In genomic region chr3:39727415-39727814, GRCh38 we compare ENCODE assay signal across 27 cellular contexts.
A peak's percentile ranks its signal among the peaks of the same experiment; 100 is the strongest.
DNase-seq lines count a peak whose midpoint lies in the region; ATAC-seq, FAIRE-seq and TF ChIP-seq lines count a peak whose summit lies in the region.
"Had no signal": no experiment of that assay in that cellular context is flagged by ENCODE, and none has a peak within 500 bp of the region (broad histone marks: within the 10 kb centered on the region; RNA-seq: fewer than 3 reads in every experiment).

No MANE protein-coding gene starts in this region.

- H3K4me3 ChIP-seq in K562: no peak overlapping the region
- no peak overlapping the region for H3K4me3 ChIP-seq in upper lobe of right lung
- H3K4me3 ChIP-seq: ascending aorta, colonic mucosa, MG63, PC-9, psoas muscle had no signal

- H3K9me1 ChIP-seq in K562 (ENCODE audit: control insufficient read depth, insufficient read depth, low read length): no peaks in the 10 kb centered on the region

- H3K9me3 ChIP-seq in K562 (replicated peaks; ENCODE audit: control insufficient read depth, insufficient read depth, low read depth, low read length) (no peaks in the 10 kb centered on the region), upper lobe of right lung (no peaks in the 10 kb centered on the region)
- H3K9me3 ChIP-seq: ascending aorta, colonic mucosa, MG63, psoas muscle had no signal

- H3K4me2 ChIP-seq in K562 (ENCODE audit: insufficient read depth, low read length): no peak overlapping the region
- H3K4me2 ChIP-seq: PC-9 had no signal

- H3K27ac ChIP-seq in K562 (ENCODE audit: extremely low read depth, low read depth, low read length) (no peak overlapping the region), upper lobe of right lung (no peak overlapping the region)
- H3K27ac ChIP-seq: ascending aorta, colonic mucosa, PC-9, psoas muscle had no signal

- FAIRE-seq in K562 (lab: Jason Lieb, UNC) (peak; percentile 71), RCC 7860 (lab: Jason Lieb, UNC) (no peak)

- no peak for TF ChIP-seq EP300 in K562 (IDR thresholded peaks at IDR 0.05; ENCODE audit: low read length)

- DNase-seq in AG09319 (ENCODE audit: extremely low read depth, low read depth): no peak
- peak; percentile 27 for DNase-seq in LHCN-M2 (ENCODE audit: low read depth)
- peak in 1 of 4 experiments; percentile 23 for DNase-seq in K562 (ENCODE audit: extremely low read depth in 1 of 4, low spot score in 3 of 4)
- peak; percentile 31 for DNase-seq in iPS-NIHi7 (ENCODE audit: extremely low spot score)
- no peak for DNase-seq in NCI-H187 treated with DMSO at 0.1 percent for 48 hours (lab: John Stamatoyannopoulos, UW)
- DNase-seq in upper lobe of right lung: no peak
- no peak for DNase-seq in RCC 7860 (ENCODE audit: low spot score)
- DNase-seq: activated CD4-positive, alpha-beta T cell treated with anti-CD3 and anti-CD28 coated beads for 4 hours; activated CD8-positive, alpha-beta T cell treated with anti-CD3 and anti-CD28 coated beads, Interleukin-2, amount 10 ng/mL, durations not matched to agents 7 days and 5 days; C1 segment of cervical spinal cord; colonic mucosa; effector CD8-positive, alpha-beta T cell; GDM1; head of caudate nucleus; kidney glomerular epithelial cell; MG63; natural killer cell; NCI-H2029; NK-92 treated with Interleukin-12 subunit alpha and Interleukin-12 subunit beta, amount 100 ng/mL, for 24 hours; occipital lobe; PC-9; psoas muscle; stimulated activated CD4-positive, alpha-beta T cell treated with anti-CD3 and anti-CD28 coated beads, Interleukin-15, amount 100 ng/mL, for 24 hours; stimulated activated CD4-positive, alpha-beta T cell treated with anti-CD3 and anti-CD28 coated beads, Interleukin-4, amount 100 ng/mL, for 4 hours had no signal

- peak; percentile 18 for TF ChIP-seq CTCF in AG09319 (IDR thresholded peaks at IDR 0.05; ENCODE audit: low read depth, low read length)
- peak; percentile 47 to 58 (median 54) for TF ChIP-seq CTCF in K562 (IDR thresholded peaks at IDR 0.05 in 2 of 3, conservative IDR thresholded peaks at IDR 0.05 in 1 of 3; ENCODE audit: insufficient read depth in 2 of 3, low read depth in 1 of 3, low read length in 3 of 3)
- TF ChIP-seq CTCF in upper lobe of right lung (IDR thresholded peaks at IDR 0.05): no peak

- H3K36me3 ChIP-seq in K562 (ENCODE audit: control insufficient read depth, insufficient read depth, low read length) (no peaks in the 10 kb centered on the region), upper lobe of right lung (no peaks in the 10 kb centered on the region)
- H3K36me3 ChIP-seq: ascending aorta, colonic mucosa, MG63 had no signal

- ATAC-seq in K562 (peak; percentile 74), upper lobe of right lung (no peak), HG03565 (IDR thresholded peaks at IDR 0.05; ENCODE audit: unreplicated experiment) (no peak)
- ATAC-seq: activated CD8-positive, alpha-beta T cell treated with anti-CD3 and anti-CD28 coated beads, Interleukin-2, amount 10 ng/mL, durations not matched to agents 7 days and 5 days; natural killer cell; psoas muscle; Right ventricle myocardium inferior had no signal

- POLR2A ChIA-PET in K562 (lab: Yijun Ruan, JAX): interaction anchor here (1.1 kb wide), 1 partner anchor 14 kb away, joined by 3 read pairs; no protein-coding TSS in a partner anchor

- no TSS peak for BruUV-seq in K562 (replicated peaks; lab: Mats Ljungman, UMichigan)

- H3K27me3 ChIP-seq in K562 (ENCODE audit: control insufficient read depth in 2 of 2, insufficient read depth in 2 of 2, low read length in 2 of 2): no peaks in the 10 kb centered on the region; a peak in 1 of 5 replicates
- no peaks in the 10 kb centered on the region for H3K27me3 ChIP-seq in upper lobe of right lung
- H3K27me3 ChIP-seq: ascending aorta, colonic mucosa, MG63 had no signal

- H4K20me1 ChIP-seq in K562 (replicated peaks; ENCODE audit: control insufficient read depth, insufficient read depth, low read length): no peaks in the 10 kb centered on the region

- H3K79me2 ChIP-seq in K562 (ENCODE audit: control insufficient read depth, insufficient read depth, low read length): no peaks in the 10 kb centered on the region

- in situ Hi-C loops in K562 (cut with MboI): no loop called here

- 0% methylated on average over 3 of the region's 3 CpGs for WGBS in K562 (ENCODE audit: insufficient coverage, low coverage, missing lambda C conversion rate)

- intact Hi-C loops in K562 (cut with micrococcal nuclease) (loop anchor here (5.0 kb wide), 1 partner anchor 185 kb away; no protein-coding TSS in a partner anchor), upper lobe of right lung (cut with DNase I) (no loop called here)

- no peak overlapping the region for H2AFZ ChIP-seq in K562 (ENCODE audit: low read depth, low read length)
- H2AFZ ChIP-seq: PC-9 had no signal

- no peak for TF ChIP-seq POLR2A in K562 (conservative IDR thresholded peaks at IDR 0.05)

- CTCF ChIA-PET in K562 (lab: Yijun Ruan, JAX; ENCODE audit: low intra/inter-chr PET ratio): interaction anchor here (0.9 kb wide), 1 partner anchor 186 kb away, joined by 7 read pairs; no protein-coding TSS in a partner anchor

- H3K9ac ChIP-seq in K562 (ENCODE audit: insufficient read depth in 1 of 2, low read depth in 2 of 2, low read length in 2 of 2): no peak overlapping the region

- peak; percentile 41 to 50; a peak in 3 of 4 replicates for TF ChIP-seq RAD21 in K562 (CRISPR knock-in tag; conservative IDR thresholded peaks at IDR 0.05 in 1 of 2, IDR thresholded peaks at IDR 0.05 in 1 of 2)

- H3K4me1 ChIP-seq in K562 (replicated peaks in 1 of 2; ENCODE audit: control insufficient read depth in 2 of 2, insufficient read depth in 2 of 2, low read length in 2 of 2): no peaks in the 10 kb centered on the region
- no peaks in the 10 kb centered on the region for H3K4me1 ChIP-seq in upper lobe of right lung
- H3K4me1 ChIP-seq: ascending aorta, colonic mucosa, psoas muscle had no signal

TF ChIP-seq in K562, 482 proteins besides CTCF, POLR2A, EP300 and RAD21:
- TF ChIP-seq CTCFL (IDR thresholded peaks at IDR 0.05; ENCODE audit: borderline replicate concordance, insufficient read depth, low read depth, low read length, poor library complexity, severe bottlenecking) (no peak), ZNF253 (CRISPR knock-in tag; conservative IDR thresholded peaks at IDR 0.05) (no peak), ZNF165 (CRISPR knock-in tag; IDR thresholded peaks at IDR 0.05; ENCODE audit: borderline replicate concordance) (no peak), ZKSCAN1 (IDR thresholded peaks at IDR 0.05; ENCODE audit: low read depth, low read length) (no peak), FOXJ2 (tag; IDR thresholded peaks at IDR 0.05) (no peak), TRIM28 (IDR thresholded peaks at IDR 0.05) (no peak), SMC3 (conservative IDR thresholded peaks at IDR 0.05; ENCODE audit: insufficient read depth, low read depth, low read length) (0 out of 2 replicates have a peak, but pooled peaks have one; percentile 9), ID3 (CRISPR knock-in tag; IDR thresholded peaks at IDR 0.05) (no peak), ID3 (tag; IDR thresholded peaks at IDR 0.05) (no peak), SIN3A (IDR thresholded peaks at IDR 0.05; ENCODE audit: borderline replicate concordance in 2 of 2, control insufficient read depth in 1 of 2, low read depth in 2 of 2, low read length in 2 of 2) (no peak)

Comparison
In these comparisons a context has a peak if more than half of its experiments do, and no peak if none do; other contexts are left out.
1. DNase-seq: peak in LHCN-M2 (single experiment) and iPS-NIHi7 (single experiment); none in AG09319 (single experiment), NCI-H187 treated with DMSO at 0.1 percent for 48 hours (single experiment), upper lobe of right lung (single experiment) and RCC 7860 (single experiment).